ENCODE assay signal across 14 cellular contexts in the genomic region with DNA sequence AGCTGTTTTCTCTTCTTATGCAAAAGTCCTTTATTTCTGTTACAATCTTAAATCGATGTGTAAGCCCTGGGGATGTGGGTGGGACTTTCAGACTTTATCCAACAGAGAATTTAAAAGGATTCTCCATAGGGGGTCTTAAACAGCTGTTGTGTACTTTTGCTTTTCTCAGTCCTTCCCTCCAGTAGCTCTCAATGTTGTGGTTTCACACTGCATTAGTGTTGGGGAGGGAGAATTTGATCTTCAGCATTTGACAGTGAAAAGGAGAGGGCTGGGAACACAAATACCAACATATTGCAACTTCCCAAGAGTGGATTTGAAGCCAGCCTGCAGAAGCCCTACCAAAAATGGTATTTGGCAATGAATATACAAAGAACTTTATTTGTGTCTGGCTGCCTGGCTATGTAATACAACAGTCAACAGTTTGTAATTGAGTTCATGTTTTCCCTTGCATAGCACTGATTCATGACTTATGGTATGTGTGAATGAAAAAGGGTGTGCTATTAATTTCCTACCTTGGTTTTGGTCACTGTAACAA.
DNase-seq lines count a peak whose midpoint lies in the region; ATAC-seq, FAIRE-seq and TF ChIP-seq lines count a peak whose summit lies in the region.
"Had no signal": no experiment of that assay in that cellular context is flagged by ENCODE, and none has a peak within 500 bp of the region (broad histone marks: within the 10 kb centered on the region; RNA-seq: fewer than 3 reads in every experiment).

No MANE protein-coding gene starts in this region.

- H2BK20ac ChIP-seq in IMR-90 (ENCODE audit: low read depth, low read length), result peak overlapping the region; percentile 27; the same call in 1 of the 2 replicates

- H2BK15ac ChIP-seq in IMR-90 (ENCODE audit: low read depth, low read length) (0 out of 3 replicates have a peak overlapping the region, but pooled peaks have one; percentile 0), mesenchymal stem cell (ENCODE audit: low read depth, poor library complexity, severe bottlenecking) (no peak overlapping the region)

- H3K4me2 ChIP-seq in IMR-90 (ENCODE audit: low read depth, low read length), result peak overlapping the region; percentile 60
- no peak overlapping the region for H3K4me2 ChIP-seq in mesenchymal stem cell (ENCODE audit: low read length, poor library complexity, severe bottlenecking)

- H3K79me1 ChIP-seq in IMR-90 (ENCODE audit: low read depth in 1 of 2, low read length in 2 of 2), result peaks cover 5 to 7% of the 10 kb centered on the region in 2 experiments; a peak in 1 of 4 replicates
- peaks cover 28% of the 10 kb centered on the region for H3K79me1 ChIP-seq in mesenchymal stem cell (replicated peaks; ENCODE audit: low read length, poor library complexity, severe bottlenecking)

- POLR2A ChIA-PET in IMR-90 (lab: Charles Lee; ENCODE audit: unreplicated experiment), result no interaction called here

- no TSS peak for BruUV-seq in IMR-90 (replicated peaks; lab: Mats Ljungman, UMichigan)

- H2BK120ac ChIP-seq in IMR-90 (ENCODE audit: low read depth, low read length) (peak overlapping the region; percentile 74), mesenchymal stem cell (ENCODE audit: low read depth, low read length) (no peak overlapping the region)

- H3K27me3 ChIP-seq in IMR-90 (ENCODE audit: control insufficient read depth, insufficient read depth, low read length), result no peaks in the 10 kb centered on the region
- no peaks in the 10 kb centered on the region for H3K27me3 ChIP-seq in mesenchymal stem cell (ENCODE audit: control insufficient read depth in 1 of 2, insufficient read depth in 1 of 2, low read length in 2 of 2)
- H3K27me3 ChIP-seq: colonic mucosa had no signal

- DNase-seq in COLO829 (ENCODE audit: low spot score) (peak; percentile 74), IMR-90 (peak; percentile 48), brain pericyte (ENCODE audit: low read depth, low spot score) (peak; percentile 65), mesenchymal stem cell (no peak), RCC 7860 (ENCODE audit: low spot score) (no peak), left ventricle myocardium superior (no peak), T-helper 1 cell (no peak)
- DNase-seq in activated T-cell treated with anti-CD3 and anti-CD28 coated beads, Interleukin-2, amount 50 U/mL, for 1 hour, result no peak
- DNase-seq: CD4-positive, alpha-beta T cell; colonic mucosa; hypothalamus; nephron progenitor cell; stimulated activated CD4-positive, alpha-beta T cell treated with anti-CD3 and anti-CD28 coated beads, Interleukin-2, amount 100 ng/mL, for 24 hours; stimulated activated naive CD8-positive, alpha-beta T cell treated with anti-CD3 and anti-CD28 coated beads, Interleukin-15, amount 100 ng/mL, for 72 hours had no signal

- no peak for TF ChIP-seq CTCF in IMR-90 (conservative IDR thresholded peaks at IDR 0.05; ENCODE audit: low read depth, low read length)

- H3K14ac ChIP-seq in IMR-90 (replicated peaks; ENCODE audit: low read depth, low read length), result peak overlapping the region; percentile 15
- H3K14ac ChIP-seq in mesenchymal stem cell (ENCODE audit: low read length in 2 of 2), result no peak overlapping the region

- no peak for FAIRE-seq in RCC 7860 (lab: Jason Lieb, UNC)

- H2AFZ ChIP-seq in IMR-90 (replicated peaks; ENCODE audit: low read length, poor library complexity) (no peak overlapping the region), mesenchymal stem cell (ENCODE audit: low read depth, low read length) (no peak overlapping the region)

- no peak for TF ChIP-seq RAD21 in IMR-90 (IDR thresholded peaks at IDR 0.05; ENCODE audit: low read length)

- dilution Hi-C loops in IMR-90 (cut with HindIII; ENCODE audit: low sequenced_read_pairs, unreplicated experiment), result no loop called here

- no peak overlapping the region for H3K4me3 ChIP-seq in IMR-90 (ENCODE audit: insufficient read depth, low read depth, low read length)
- H3K4me3 ChIP-seq in mesenchymal stem cell (ENCODE audit: insufficient read depth in 1 of 2, low read depth in 1 of 2, low read length in 2 of 2), result no peak overlapping the region
- H3K4me3 ChIP-seq: colonic mucosa had no signal

- H2BK5ac ChIP-seq in IMR-90 (ENCODE audit: low read depth, low read length, poor library complexity, severe bottlenecking) (peak overlapping the region; percentile 61), mesenchymal stem cell (ENCODE audit: low read depth, low read length, poor library complexity, severe bottlenecking) (no peak overlapping the region)

- peak; percentile 72 for ATAC-seq in IMR-90 (ENCODE audit: low read depth)
- ATAC-seq in left ventricle myocardium superior, result no peak
- ATAC-seq: stimulated activated naive CD8-positive, alpha-beta T cell treated with anti-CD3 and anti-CD28 coated beads, Interleukin-15, amount 100 ng/mL, for 72 hours had no signal

- peak overlapping the region; percentile 32; the same call in 1 of the 2 replicates for H3K27ac ChIP-seq in IMR-90 (ENCODE audit: insufficient read depth, low read length)
- peak overlapping the region; percentile 76 for H3K27ac ChIP-seq in mesenchymal stem cell (ENCODE audit: low read length, poor library complexity, severe bottlenecking)

- CTCF ChIA-PET in IMR-90 (lab: Yijun Ruan, JAX), result interaction anchor here (0.6 to 0.9 kb wide), 2 partner anchors 10 to 402 kb away, joined by 3 read pairs; no protein-coding TSS in a partner anchor

- intact Hi-C loops in IMR-90 (cut with micrococcal nuclease) (loop anchor here (2.0 kb wide), 1 partner anchor 21 kb away; no protein-coding TSS in a partner anchor), left ventricle myocardium superior (cut with micrococcal nuclease) (no loop called here)

- H3K9me1 ChIP-seq in IMR-90 (ENCODE audit: insufficient read depth, low read length), result peaks cover 16% of the 10 kb centered on the region; the same call in 1 of the 2 replicates

- H4K91ac ChIP-seq in IMR-90 (ENCODE audit: insufficient read depth, low read depth, low read length) (peak overlapping the region; percentile 60), mesenchymal stem cell (ENCODE audit: low read length) (no peak overlapping the region)

- no peaks in the 10 kb centered on the region for H3K9me3 ChIP-seq in IMR-90 (ENCODE audit: control insufficient read depth, insufficient read depth, low read length)
- no peaks in the 10 kb centered on the region for H3K9me3 ChIP-seq in mesenchymal stem cell (ENCODE audit: control insufficient read depth, low read length)
- H3K9me3 ChIP-seq: colonic mucosa had no signal

- H3K9ac ChIP-seq in IMR-90 (ENCODE audit: low read depth, low read length), result peak overlapping the region; percentile 22; the same call in 1 of the 2 replicates
- no peak overlapping the region for H3K9ac ChIP-seq in mesenchymal stem cell (ENCODE audit: low read length)

- H4K20me1 ChIP-seq in IMR-90 (ENCODE audit: insufficient read depth, low read length), result no peaks in the 10 kb centered on the region

- H2AK5ac ChIP-seq in IMR-90 (ENCODE audit: low read depth, low read length) (no peak overlapping the region), mesenchymal stem cell (ENCODE audit: low read length, severe bottlenecking) (no peak overlapping the region)

- peak overlapping the region; percentile 37; the same call in 1 of the 2 replicates for H3K56ac ChIP-seq in IMR-90 (ENCODE audit: extremely low read depth, insufficient read depth, low read length)

- TF ChIP-seq POLR2A in IMR-90 (IDR thresholded peaks at IDR 0.05; ENCODE audit: low read depth, low read length), result no peak

- in situ Hi-C loops in IMR-90 (cut with MboI; ENCODE audit: low sequenced_read_pairs), result no loop called here

- no peak overlapping the region for H2AK9ac ChIP-seq in IMR-90 (replicated peaks; ENCODE audit: low read depth, low read length, poor library complexity)

- H4K8ac ChIP-seq in IMR-90 (ENCODE audit: low read depth in 2 of 2, low read length in 2 of 2) (peak overlapping the region in 1 of 2 experiments; percentile 16; a peak in 1 of 4 replicates), mesenchymal stem cell (ENCODE audit: low read length) (no peak overlapping the region)

- H3K18ac ChIP-seq in IMR-90 (ENCODE audit: low read depth, low read length) (peak overlapping the region; percentile 83; the same call in 1 of the 2 replicates), mesenchymal stem cell (ENCODE audit: low read depth in 1 of 2, low read length in 2 of 2) (no peak overlapping the region)

- no peak overlapping the region for H2BK12ac ChIP-seq in mesenchymal stem cell (ENCODE audit: low read length in 2 of 2)

- H4K5ac ChIP-seq in IMR-90 (ENCODE audit: low read depth, low read length), result peak overlapping the region; percentile 29; the same call in 1 of the 2 replicates

- WGBS in IMR-90 (ENCODE audit: extremely low coverage in 2 of 2, insufficient read length in 1 of 2), 2 experiments, result no CpG with 5 or more reads among the region's 1 CpG
- WGBS in mesenchymal stem cell, result no CpG with 5 or more reads among the region's 1 CpG

- H3K36me3 ChIP-seq in IMR-90 (ENCODE audit: control insufficient read depth, insufficient read depth, low read length) (peaks cover 1% of the 10 kb centered on the region; the same call in 1 of the 2 replicates), mesenchymal stem cell (ENCODE audit: control insufficient read depth in 1 of 2, insufficient read depth in 2 of 2, low read depth in 1 of 2, low read length in 2 of 2) (peaks cover 27 to 35% of the 10 kb centered on the region in 2 experiments)
- H3K36me3 ChIP-seq: colonic mucosa had no signal

- H3K4ac ChIP-seq in IMR-90 (ENCODE audit: low read depth, low read length) (peak overlapping the region; percentile 58; the same call in 1 of the 2 replicates), mesenchymal stem cell (ENCODE audit: low read depth in 1 of 2, low read length in 2 of 2) (no peak overlapping the region)

- H3K4me1 ChIP-seq in IMR-90 (ENCODE audit: control insufficient read depth, insufficient read depth, low read length) (peaks cover 29% of the 10 kb centered on the region), mesenchymal stem cell (ENCODE audit: control insufficient read depth, insufficient read depth, low read depth, low read length) (peaks cover 19% of the 10 kb centered on the region)

- H3K23ac ChIP-seq in IMR-90 (ENCODE audit: low read depth, low read length) (peak overlapping the region; percentile 4; the same call in 1 of the 2 replicates), mesenchymal stem cell (ENCODE audit: low read length in 2 of 2) (no peak overlapping the region)

TF ChIP-seq in IMR-90, 13 proteins besides CTCF, POLR2A, EP300 and RAD21:
- 0 out of 2 replicates have a peak, but pooled peaks have one; percentile 2 for TF ChIP-seq BHLHE40 (IDR thresholded peaks at IDR 0.05; ENCODE audit: low read depth, low read length)
- TF ChIP-seq CEBPB (IDR thresholded peaks at IDR 0.05; ENCODE audit: low read depth, low read length), result 0 out of 2 replicates have a peak, but pooled peaks have one; percentile 22
- TF ChIP-seq MAFK (IDR thresholded peaks at IDR 0.05; ENCODE audit: low read depth, low read length), result no peak

Comparison
In these comparisons a context has a peak if more than half of its experiments do, and no peak if none do; other contexts are left out.
1. DNase-seq: peak in COLO829 (single experiment), IMR-90 (single experiment) and brain pericyte (single experiment); none in mesenchymal stem cell (single experiment), RCC 7860 (single experiment), activated T-cell treated with anti-CD3 and anti-CD28 coated beads, Interleukin-2, amount 50 U/mL, for 1 hour (single experiment), left ventricle myocardium superior (single experiment) and T-helper 1 cell (0 of 5).